In genomic region chr9:97109194-97109811, GRCh38 we compare ENCODE assay signal across 9 cellular contexts.
DNase-seq lines count a peak whose midpoint lies in the region; ATAC-seq and TF ChIP-seq lines count a peak whose summit lies in the region.
"Had no signal": no experiment of that assay in that cellular context is flagged by ENCODE, and none has a peak within 500 bp of the region (broad histone marks: within the 10 kb centered on the region; RNA-seq: fewer than 3 reads in every experiment).

No MANE protein-coding gene starts in this region.

- H3K4me1 ChIP-seq in heart left ventricle (no peaks in the 10 kb centered on the region), right atrium auricular region (no peaks in the 10 kb centered on the region)

- H3K27ac ChIP-seq in heart left ventricle (no peak overlapping the region), right atrium auricular region (no peak overlapping the region)
- H3K27ac ChIP-seq: thoracic aorta had no signal

- WGBS in heart left ventricle, 4 donors: 20 to 24% (median 23%) methylated on average over 4 of the region's 4 CpGs

- H3K9me3 ChIP-seq in heart left ventricle (no peaks in the 10 kb centered on the region), right atrium auricular region (no peaks in the 10 kb centered on the region)
- H3K9me3 ChIP-seq: thoracic aorta had no signal

- TF ChIP-seq CTCF in heart left ventricle (IDR thresholded peaks at IDR 0.05) (peak; percentile 18 to 61 (median 44)), right atrium auricular region (IDR thresholded peaks at IDR 0.05) (peak in 1 of 2 donors; percentile 59)

- H3K27me3 ChIP-seq in heart left ventricle (peaks cover 0 to 5% (median 0%) of the 10 kb centered on the region in 9 donors), right atrium auricular region (no peaks in the 10 kb centered on the region)

- DNase-seq in heart left ventricle: peak in 2 of 5 donors; percentile 25 to 47
- DNase-seq in right atrium auricular region (ENCODE audit: low spot score): no peak
- DNase-seq in NCI-H226: peak; percentile 16
- DNase-seq in activated naive CD4-positive, alpha-beta T cell treated with anti-CD3 and anti-CD28 coated beads, Interleukin-2, amount 50 U/mL, for 16 hours: peak; percentile 37
- DNase-seq in iPS DF 4.7 (ENCODE audit: extremely low read depth, low spot score): peak; percentile 56
- DNase-seq in stimulated activated CD4-positive, alpha-beta T cell treated with anti-CD3 and anti-CD28 coated beads, Interleukin-4, amount 100 ng/mL, for 48 hours (ENCODE audit: low read depth in 2 of 2): peak; percentile 12 to 34

- H3K4me3 ChIP-seq in heart left ventricle: no peak overlapping the region
- no peak overlapping the region for H3K4me3 ChIP-seq in right atrium auricular region
- H3K4me3 ChIP-seq: thoracic aorta had no signal

- no peaks in the 10 kb centered on the region for H3K36me3 ChIP-seq in heart left ventricle
- H3K36me3 ChIP-seq in right atrium auricular region: no peaks in the 10 kb centered on the region
- H3K36me3 ChIP-seq: thoracic aorta had no signal

- no peak for TF ChIP-seq POLR2A in heart left ventricle (IDR thresholded peaks at IDR 0.05)

- intact Hi-C loops in heart left ventricle (cut with DNase I): loop anchor here in 9 of 10 donors (2.0 to 10.0 kb wide), 4 partner anchors 245 to 253 kb away; no protein-coding TSS in a partner anchor

- ATAC-seq in heart left ventricle (peak in 2 of 4 donors; percentile 58 to 61), GM18498 (IDR thresholded peaks at IDR 0.05; ENCODE audit: unreplicated experiment) (no peak), GM19351 (IDR thresholded peaks at IDR 0.05; ENCODE audit: unreplicated experiment) (no peak)
